36 cellular contexts compared by ENCODE assay signal in the genomic region with DNA sequence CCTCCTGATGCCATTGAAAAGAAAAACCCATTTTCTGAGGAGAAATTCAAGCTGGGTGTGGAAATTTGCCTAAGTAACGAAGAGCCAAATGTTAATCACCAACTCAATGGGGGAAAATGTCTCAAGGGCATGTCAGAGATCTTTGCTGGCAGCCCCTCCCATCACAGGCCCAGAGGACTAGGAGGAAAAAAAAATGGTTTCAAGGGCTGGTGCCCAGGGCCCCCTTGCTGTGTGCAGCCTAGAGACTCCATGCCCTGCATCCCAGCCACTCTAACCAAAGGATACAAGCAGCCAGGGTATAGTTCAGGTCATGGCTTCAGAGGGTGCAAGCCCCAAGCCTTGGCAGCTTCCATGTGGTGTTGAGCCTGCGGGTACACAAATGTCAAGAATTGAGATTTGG.
DNase-seq lines count a peak whose midpoint lies in the region; ATAC-seq, FAIRE-seq and TF ChIP-seq lines count a peak whose summit lies in the region.
"Had no signal": no experiment of that assay in that cellular context is flagged by ENCODE, and none has a peak within 500 bp of the region (broad histone marks: within the 10 kb centered on the region; RNA-seq: fewer than 3 reads in every experiment).

No MANE protein-coding gene starts in this region.

- TF ChIP-seq CTCF in HEK293 (tag by site-specific recombination; IDR thresholded peaks at IDR 0.05) (no peak), K562 (IDR thresholded peaks at IDR 0.05 in 2 of 3, conservative IDR thresholded peaks at IDR 0.05 in 1 of 3; ENCODE audit: insufficient read depth in 2 of 3, low read depth in 1 of 3, low read length in 3 of 3) (no peak), endothelial cell (IDR thresholded peaks at IDR 0.05; ENCODE audit: unreplicated experiment) (no peak), A673 (conservative IDR thresholded peaks at IDR 0.05; ENCODE audit: low read depth, low read length) (no peak)

- H3K36me3 Mint-ChIP-seq in endothelial cell (ENCODE audit: low read depth, unreplicated experiment) (peaks cover 25% of the 10 kb centered on the region), memory B cell (peaks cover 71% of the 10 kb centered on the region)

- H3K27me3 Mint-ChIP-seq in endothelial cell (ENCODE audit: unreplicated experiment) (peaks cover 8% of the 10 kb centered on the region), memory B cell (no peaks in the 10 kb centered on the region)
- H3K27me3 Mint-ChIP-seq: B cell; CD4-positive, alpha-beta memory T cell; CD4-positive, alpha-beta T cell; CD4-positive, CD25-positive, alpha-beta regulatory T cell; CD8-positive, alpha-beta memory T cell had no signal

- no peak for DNase-seq in K562 (ENCODE audit: extremely low read depth in 1 of 4, low spot score in 3 of 4)
- no peak for DNase-seq in endothelial cell (ENCODE audit: low spot score)
- DNase-seq in memory B cell (ENCODE audit: low spot score in 2 of 2), result no peak
- no peak for DNase-seq in C1 segment of cervical spinal cord (lab: John Stamatoyannopoulos, UW)
- DNase-seq in NCI-H1105 treated with DMSO at 0.1 percent for 48 hours (lab: John Stamatoyannopoulos, UW), result no peak
- no peak for DNase-seq in A673 (ENCODE audit: low spot score)
- DNase-seq: 8988T; ACHN; AML-193; BE2C; Caco-2; Calu3; CD4-positive, alpha-beta memory T cell; CD4-positive, alpha-beta T cell; CD4-positive, CD25-positive, alpha-beta regulatory T cell; CD8-positive, alpha-beta memory T cell; CD8-positive, alpha-beta T cell; COR-L47; DMS 273 treated with DMSO at 0.1 percent for 48 hours; DMS153; DMS53; DMS79; DMS79 treated with DMSO at 0.1 percent for 48 hours; DND-41; EL had no signal

- FAIRE-seq in K562 (lab: Jason Lieb, UNC), result no peak
- FAIRE-seq: A204.1, A549, D721Med had no signal

- no peak for TF ChIP-seq EP300 in K562 (IDR thresholded peaks at IDR 0.05; ENCODE audit: low read length)

- H3K27ac ChIP-seq in HEK293 (ENCODE audit: extremely low read depth, low read depth, low read length) (no peak overlapping the region), K562 (ENCODE audit: extremely low read depth, low read depth, low read length) (no peak overlapping the region), A673 (ENCODE audit: low read depth, low read length, poor library complexity, severe bottlenecking) (no peak overlapping the region)
- H3K27ac ChIP-seq: 22Rv1; A549; BLaER1; BLaER1 treated with 17β-estradiol and CSF1 and Interleukin-3, amounts not matched to agents 10 nM and 100 nM; C4-2B had no signal

- no peak overlapping the region for H3K4me2 ChIP-seq in K562 (ENCODE audit: insufficient read depth, low read length)
- H3K4me2 ChIP-seq: A549; BLaER1; BLaER1 treated with 17β-estradiol and CSF1 and Interleukin-3, amounts not matched to agents 10 nM and 100 nM had no signal

- H3K9me1 ChIP-seq in K562 (ENCODE audit: control insufficient read depth, insufficient read depth, low read length), result no peaks in the 10 kb centered on the region

- H3K27ac Mint-ChIP-seq in endothelial cell (ENCODE audit: unreplicated experiment) (no peak overlapping the region), memory B cell (peak overlapping the region; percentile 16)
- H3K27ac Mint-ChIP-seq: B cell; CD4-positive, alpha-beta memory T cell; CD4-positive, alpha-beta T cell; CD4-positive, CD25-positive, alpha-beta regulatory T cell; CD8-positive, alpha-beta T cell had no signal

- H3K9me3 Mint-ChIP-seq in endothelial cell (ENCODE audit: unreplicated experiment) (no peaks in the 10 kb centered on the region), memory B cell (peaks cover 26% of the 10 kb centered on the region)

- WGBS in K562 (ENCODE audit: insufficient coverage, low coverage, missing lambda C conversion rate), result 96% methylated on average over 2 of the region's 2 CpGs

- no peak overlapping the region for H2AFZ ChIP-seq in K562 (ENCODE audit: low read depth, low read length)

- TF ChIP-seq POLR2A in K562 (conservative IDR thresholded peaks at IDR 0.05), result no peak

- no peaks in the 10 kb centered on the region for H3K4me1 Mint-ChIP-seq in endothelial cell (ENCODE audit: unreplicated experiment)
- H3K4me1 Mint-ChIP-seq in memory B cell, result peaks cover 15% of the 10 kb centered on the region
- H3K4me1 Mint-ChIP-seq: CD14-positive monocyte had no signal

- no peaks in the 10 kb centered on the region for H3K36me3 ChIP-seq in HEK293 (ENCODE audit: control insufficient read depth in 2 of 2, insufficient read depth in 1 of 2, low read length in 2 of 2)
- no peaks in the 10 kb centered on the region; the same call in 1 of the 3 replicates for H3K36me3 ChIP-seq in K562 (ENCODE audit: control insufficient read depth, insufficient read depth, low read length)
- no peaks in the 10 kb centered on the region for H3K36me3 ChIP-seq in A673 (ENCODE audit: insufficient read depth, low read length, poor library complexity, severe bottlenecking)
- H3K36me3 ChIP-seq: BE2C had no signal

- H3K4me1 ChIP-seq in HEK293 (ENCODE audit: control insufficient read depth, insufficient read depth, low read length), result no peaks in the 10 kb centered on the region
- H3K4me1 ChIP-seq in K562 (replicated peaks in 1 of 2; ENCODE audit: control insufficient read depth in 2 of 2, insufficient read depth in 2 of 2, low read length in 2 of 2), result no peaks in the 10 kb centered on the region
- H3K4me1 ChIP-seq in A673 (ENCODE audit: insufficient read depth, low read length, poor library complexity, severe bottlenecking), result no peaks in the 10 kb centered on the region
- H3K4me1 ChIP-seq: A549, BE2C, BLaER1, Caco-2 had no signal

- ATAC-seq in K562 (no peak), memory B cell (ENCODE audit: low read depth) (no peak), HG03457 (IDR thresholded peaks at IDR 0.05; ENCODE audit: unreplicated experiment) (no peak)
- ATAC-seq: A549; CD8-positive, alpha-beta T cell had no signal

- CTCF ChIA-PET in HEK293 (lab: Yijun Ruan, JAX), result interaction anchor here (1.2 kb wide), 1 partner anchor 16 kb away, joined by 4 read pairs; no protein-coding TSS in a partner anchor
- CTCF ChIA-PET in K562 (lab: Yijun Ruan, JAX; ENCODE audit: low intra/inter-chr PET ratio), result no interaction called here
- CTCF ChIA-PET in A673 (lab: Charles Lee), result no interaction called here

- H3K27me3 ChIP-seq in K562 (ENCODE audit: control insufficient read depth in 2 of 2, insufficient read depth in 2 of 2, low read length in 2 of 2), result no peaks in the 10 kb centered on the region
- no peaks in the 10 kb centered on the region for H3K27me3 ChIP-seq in A673 (replicated peaks; ENCODE audit: insufficient read depth, low read depth, low read length, poor library complexity)
- H3K27me3 ChIP-seq: BE2C; BLaER1; BLaER1 treated with 17β-estradiol and CSF1 and Interleukin-3, amounts not matched to agents 10 nM and 100 nM had no signal

- H4K20me1 ChIP-seq in K562 (replicated peaks; ENCODE audit: control insufficient read depth, insufficient read depth, low read length), result no peaks in the 10 kb centered on the region
- H4K20me1 ChIP-seq: BLaER1 had no signal

- BruUV-seq in K562 (replicated peaks; lab: Mats Ljungman, UMichigan), result no TSS peak
- no TSS peak for BruUV-seq in A673 (replicated peaks; lab: Mats Ljungman, UMichigan)

- H3K9me3 ChIP-seq in HEK293 (ENCODE audit: control insufficient read depth, insufficient read depth, low read depth, low read length) (no peaks in the 10 kb centered on the region), K562 (replicated peaks; ENCODE audit: control insufficient read depth, insufficient read depth, low read depth, low read length) (peaks cover 16% of the 10 kb centered on the region), A673 (ENCODE audit: low read depth, low read length, poor library complexity, severe bottlenecking) (no peaks in the 10 kb centered on the region)
- H3K9me3 ChIP-seq: BE2C had no signal

- POLR2A ChIA-PET in HEK293 (lab: Yijun Ruan, JAX) (no interaction called here), K562 (lab: Yijun Ruan, JAX) (no interaction called here), A673 (lab: Charles Lee; ENCODE audit: low non-redundant PET) (no interaction called here)

- no peak for TF ChIP-seq RAD21 in K562 (CRISPR knock-in tag; conservative IDR thresholded peaks at IDR 0.05 in 1 of 2, IDR thresholded peaks at IDR 0.05 in 1 of 2)

- H3K9ac ChIP-seq in K562 (ENCODE audit: insufficient read depth in 1 of 2, low read depth in 2 of 2, low read length in 2 of 2), result no peak overlapping the region
- H3K9ac ChIP-seq: BLaER1; BLaER1 treated with 17β-estradiol and CSF1 and Interleukin-3, amounts not matched to agents 10 nM and 100 nM had no signal

- intact Hi-C loops in K562 (cut with micrococcal nuclease), result no loop called here
- intact Hi-C loops in A673 (cut with micrococcal nuclease; ENCODE audit: unreplicated experiment), result no loop called here

- H3K4me3 Mint-ChIP-seq in endothelial cell (ENCODE audit: unreplicated experiment) (peak overlapping the region; percentile 47), memory B cell (no peak overlapping the region)
- H3K4me3 Mint-ChIP-seq: B cell; CD14-positive monocyte; CD4-positive, alpha-beta memory T cell; CD4-positive, alpha-beta T cell; CD4-positive, CD25-positive, alpha-beta regulatory T cell; CD8-positive, alpha-beta memory T cell; CD8-positive, alpha-beta T cell had no signal

- in situ Hi-C loops in K562 (cut with MboI), result no loop called here

- H3K79me2 ChIP-seq in K562 (ENCODE audit: control insufficient read depth, insufficient read depth, low read length), result peaks cover 7% of the 10 kb centered on the region; the same call in 2 of the 3 replicates

- H3K4me3 ChIP-seq in HEK293 (ENCODE audit: low read depth, low read length), result no peak overlapping the region
- H3K4me3 ChIP-seq in K562, result no peak overlapping the region
- H3K4me3 ChIP-seq in A673 (ENCODE audit: low read depth, low read length, poor library complexity, severe bottlenecking), result no peak overlapping the region
- H3K4me3 ChIP-seq: A549; BLaER1; BLaER1 treated with 17β-estradiol and CSF1 and Interleukin-3, amounts not matched to agents 10 nM and 100 nM had no signal

TF ChIP-seq in HEK293, 187 proteins besides CTCF, POLR2A, EP300 and RAD21:
- TF ChIP-seq ZNF585B (tag by site-specific recombination; IDR thresholded peaks at IDR 0.05) (peak; percentile 82), ZBTB8A (tag by site-specific recombination; IDR thresholded peaks at IDR 0.05) (no peak), GLI2 (tag by site-specific recombination; IDR thresholded peaks at IDR 0.05; ENCODE audit: borderline replicate concordance, low read depth) (no peak)
TF ChIP-seq in HEK293: peak in this region for 1.

TF ChIP-seq in K562, 482 proteins besides CTCF, POLR2A, EP300 and RAD21:
- TF ChIP-seq ZNF12 (CRISPR knock-in tag; IDR thresholded peaks at IDR 0.05), result no peak
- no peak for TF ChIP-seq ZNF197 (CRISPR knock-in tag; IDR thresholded peaks at IDR 0.05; ENCODE audit: low read depth)
- no peak for TF ChIP-seq NCOA4 (IDR thresholded peaks at IDR 0.05; ENCODE audit: partially characterized antibody)
- no peak for TF ChIP-seq GATAD2A (IDR thresholded peaks at IDR 0.05)
- peak; percentile 57 for TF ChIP-seq ZFP36 (IDR thresholded peaks at IDR 0.05; ENCODE audit: low read depth, low read length, partially characterized antibody)
